Comparison of ENCODE assay signal across 26 cellular contexts in the genomic region with DNA sequence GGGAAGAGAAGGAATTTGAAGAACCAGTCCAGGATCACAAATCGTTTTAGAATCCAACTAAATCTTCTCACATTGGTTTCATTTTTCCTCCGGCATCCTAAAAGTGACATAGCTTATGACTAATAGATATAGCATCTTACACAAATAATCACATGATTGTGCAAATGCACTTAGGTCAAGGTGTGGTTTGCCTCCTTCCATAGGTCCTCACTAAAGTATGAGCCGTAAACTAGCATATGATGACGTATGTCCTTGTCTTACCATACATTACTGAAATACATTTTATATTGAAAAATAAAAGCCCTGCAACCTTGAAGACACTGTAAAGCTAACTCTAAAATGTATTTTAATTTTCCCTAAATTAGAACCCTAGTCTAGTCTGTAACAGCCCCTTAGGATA.
DNase-seq lines count a peak whose midpoint lies in the region; ATAC-seq, FAIRE-seq and TF ChIP-seq lines count a peak whose summit lies in the region.
"Had no signal": no experiment of that assay in that cellular context is flagged by ENCODE, and none has a peak within 500 bp of the region (broad histone marks: within the 10 kb centered on the region; RNA-seq: fewer than 3 reads in every experiment).

No MANE protein-coding gene starts in this region.

- CTCF ChIA-PET in HepG2 (lab: Yijun Ruan, JAX; ENCODE audit: low intra/inter-chr PET ratio, low total read pairs), result no interaction called here

- H4K20me1 ChIP-seq in HepG2 (ENCODE audit: insufficient read depth, low read length) (no peaks in the 10 kb centered on the region), astrocyte (ENCODE audit: insufficient read depth, low read length) (no peaks in the 10 kb centered on the region)
- H4K20me1 ChIP-seq: BLaER1 treated with 17β-estradiol and CSF1 and Interleukin-3, amounts not matched to agents 10 nM and 100 nM had no signal

- TF ChIP-seq EP300 in HepG2 (IDR thresholded peaks at IDR 0.05; ENCODE audit: low read depth in 2 of 2, low read length in 2 of 2) (no peak), HepG2 (CRISPR knock-in tag; IDR thresholded peaks at IDR 0.05; ENCODE audit: borderline replicate concordance) (no peak)

- H3K36me3 ChIP-seq in HepG2 (replicated peaks in 1 of 2; ENCODE audit: control insufficient read depth in 1 of 2, insufficient read depth in 2 of 2, low read length in 2 of 2) (no peaks in the 10 kb centered on the region), right lobe of liver (no peaks in the 10 kb centered on the region), astrocyte (ENCODE audit: insufficient read depth, low read length) (no peaks in the 10 kb centered on the region), neuronal stem cell (replicated peaks in 1 of 2; ENCODE audit: control insufficient read depth in 2 of 2, insufficient read depth in 2 of 2, low read length in 2 of 2) (no peaks in the 10 kb centered on the region), prostate gland (no peaks in the 10 kb centered on the region)
- H3K36me3 ChIP-seq: BE2C; BLaER1 treated with 17β-estradiol and CSF1 and Interleukin-3, amounts not matched to agents 10 nM and 100 nM had no signal

- TF ChIP-seq RAD21 in HepG2 (CRISPR knock-in tag; IDR thresholded peaks at IDR 0.05), result no peak

- H2BK15ac ChIP-seq in neuronal stem cell (ENCODE audit: low read length), result no peak overlapping the region

- BruUV-seq in HepG2 (replicated peaks; lab: Mats Ljungman, UMichigan), result no TSS peak

- no peak overlapping the region for H2BK12ac ChIP-seq in neuronal stem cell (ENCODE audit: low read length)

- H3K4me3 ChIP-seq in HepG2 (replicated peaks in 1 of 3; ENCODE audit: insufficient read depth in 1 of 3, low read depth in 2 of 3, low read length in 3 of 3) (no peak overlapping the region), right lobe of liver (no peak overlapping the region), astrocyte (ENCODE audit: insufficient read depth, low read depth, low read length) (no peak overlapping the region), neuronal stem cell (ENCODE audit: low read length in 2 of 2) (no peak overlapping the region), prostate gland (no peak overlapping the region)
- H3K4me3 ChIP-seq: A549; BLaER1 treated with 17β-estradiol and CSF1 and Interleukin-3, amounts not matched to agents 10 nM and 100 nM; GM23248 had no signal

- POLR2A ChIA-PET in HepG2 (lab: Yijun Ruan, JAX), result no interaction called here

- no peak overlapping the region for H3K18ac ChIP-seq in neuronal stem cell (ENCODE audit: low read length)

- H2BK5ac ChIP-seq in neuronal stem cell (ENCODE audit: low read length), result no peak overlapping the region

- no peaks in the 10 kb centered on the region for H3K79me2 ChIP-seq in HepG2 (ENCODE audit: insufficient read depth, low read length)
- H3K79me2 ChIP-seq in astrocyte (ENCODE audit: insufficient read depth, low read length), result no peaks in the 10 kb centered on the region

- H3K9me3 ChIP-seq in HepG2 (ENCODE audit: low read length) (peaks cover 5% of the 10 kb centered on the region; the same call in 1 of the 2 replicates), right lobe of liver (no peaks in the 10 kb centered on the region), astrocyte (ENCODE audit: insufficient read depth, low read depth, low read length) (no peaks in the 10 kb centered on the region), neuronal stem cell (replicated peaks in 1 of 2; ENCODE audit: control insufficient read depth in 2 of 2, insufficient read depth in 1 of 2, low read depth in 1 of 2, low read length in 2 of 2) (no peaks in the 10 kb centered on the region), prostate gland (no peaks in the 10 kb centered on the region)
- H3K9me3 ChIP-seq: A549; BE2C; BLaER1 treated with 17β-estradiol and CSF1 and Interleukin-3, amounts not matched to agents 10 nM and 100 nM had no signal

- H3K9ac ChIP-seq in HepG2 (ENCODE audit: insufficient read depth, low read depth, low read length), result no peak overlapping the region
- H3K9ac ChIP-seq in astrocyte (ENCODE audit: low read length), result no peak overlapping the region
- no peak overlapping the region for H3K9ac ChIP-seq in neuronal stem cell (ENCODE audit: low read depth, low read length, poor library complexity)
- H3K9ac ChIP-seq: BLaER1 treated with 17β-estradiol and CSF1 and Interleukin-3, amounts not matched to agents 10 nM and 100 nM; GM23248 had no signal

- peaks cover 3% of the 10 kb centered on the region for H3K4me1 Mint-ChIP-seq in astrocyte (ENCODE audit: low read depth, unreplicated experiment)
- H3K4me1 Mint-ChIP-seq: CD14-positive monocyte; CD4-positive, alpha-beta memory T cell had no signal

- no peak for TF ChIP-seq POLR2A in HepG2 (IDR thresholded peaks at IDR 0.05; ENCODE audit: insufficient read depth in 1 of 2, low read depth in 2 of 2, low read length in 2 of 2)
- no peak for TF ChIP-seq POLR2A in right lobe of liver (IDR thresholded peaks at IDR 0.05)
- TF ChIP-seq POLR2A in prostate gland (IDR thresholded peaks at IDR 0.05), result no peak

- H2AK5ac ChIP-seq in neuronal stem cell (ENCODE audit: low read depth, low read length), result no peak overlapping the region

- ATAC-seq in HepG2 (no peak), right lobe of liver (no peak)
- ATAC-seq: A549, HCT116 had no signal

- WGBS in HepG2 (ENCODE audit: low lambda C conversion rate), result 3% methylated on average over 4 of the region's 4 CpGs
- WGBS in right lobe of liver (ENCODE audit: insufficient coverage, low coverage, low lambda C conversion rate, missing lambda C conversion rate), result 64% methylated on average over 4 of the region's 4 CpGs
- no CpG with 5 or more reads among the region's 4 CpGs for WGBS in neuronal stem cell (ENCODE audit: extremely low coverage in 2 of 2, insufficient read length in 2 of 2, insufficient replicate concordance in 1 of 2), 2 donors
- WGBS in prostate gland, result 76% methylated on average over 4 of the region's 4 CpGs

- no peak overlapping the region for H3K27ac ChIP-seq in HepG2 (ENCODE audit: extremely low read length, insufficient read depth, low read length)
- H3K27ac ChIP-seq in right lobe of liver, result no peak overlapping the region
- H3K27ac ChIP-seq in astrocyte (ENCODE audit: low read depth, low read length), result no peak overlapping the region
- H3K27ac ChIP-seq in neuronal stem cell (replicated peaks; ENCODE audit: low read length), result no peak overlapping the region
- H3K27ac ChIP-seq in prostate gland, result no peak overlapping the region
- H3K27ac ChIP-seq: A549; BLaER1 treated with 17β-estradiol and CSF1 and Interleukin-3, amounts not matched to agents 10 nM and 100 nM; GM23248 had no signal

- H3K4me2 ChIP-seq in HepG2 (ENCODE audit: low read depth, low read length) (no peak overlapping the region), astrocyte (ENCODE audit: low read length) (no peak overlapping the region), neuronal stem cell (ENCODE audit: insufficient read depth, low read length, poor library complexity, severe bottlenecking) (no peak overlapping the region)
- H3K4me2 ChIP-seq: A549; BLaER1 treated with 17β-estradiol and CSF1 and Interleukin-3, amounts not matched to agents 10 nM and 100 nM had no signal

- no peak overlapping the region for H4K8ac ChIP-seq in neuronal stem cell (ENCODE audit: low read depth, low read length)

- in situ Hi-C loops in HepG2 (cut with HindIII; ENCODE audit: extremely low pct_ligation_motif_present, low pct_unique_long_range_greater_than_20kb), result no loop called here

- H3K27me3 ChIP-seq in HepG2 (ENCODE audit: control insufficient read depth in 1 of 2, insufficient read depth in 2 of 2, low read length in 2 of 2) (no peaks in the 10 kb centered on the region; a peak in 1 of 5 replicates), right lobe of liver (no peaks in the 10 kb centered on the region), astrocyte (ENCODE audit: insufficient read depth, low read length) (no peaks in the 10 kb centered on the region), neuronal stem cell (ENCODE audit: control insufficient read depth in 3 of 3, insufficient read depth in 3 of 3, low read depth in 1 of 3, low read length in 3 of 3) (no peaks in the 10 kb centered on the region), prostate gland (replicated peaks; ENCODE audit: insufficient read depth) (no peaks in the 10 kb centered on the region)
- H3K27me3 ChIP-seq: BE2C; BLaER1 treated with 17β-estradiol and CSF1 and Interleukin-3, amounts not matched to agents 10 nM and 100 nM had no signal

- H2BK120ac ChIP-seq in neuronal stem cell (ENCODE audit: low read depth, low read length), result no peak overlapping the region

- no peak overlapping the region for H3K14ac ChIP-seq in neuronal stem cell (ENCODE audit: low read length)

- no peaks in the 10 kb centered on the region for H3K79me1 ChIP-seq in neuronal stem cell (ENCODE audit: low read depth, low read length)

- no peak overlapping the region for H3K4me3 Mint-ChIP-seq in astrocyte (ENCODE audit: unreplicated experiment)
- H3K4me3 Mint-ChIP-seq: CD14-positive monocyte; CD4-positive, alpha-beta memory T cell; H9 had no signal

- no peak overlapping the region for H3K4ac ChIP-seq in neuronal stem cell (ENCODE audit: low read length)

- TF ChIP-seq CTCF in HepG2 (CRISPR knock-in tag; IDR thresholded peaks at IDR 0.05) (no peak), right lobe of liver (IDR thresholded peaks at IDR 0.05) (no peak), astrocyte (IDR thresholded peaks at IDR 0.05; ENCODE audit: insufficient read depth, low read depth, low read length) (no peak), prostate gland (IDR thresholded peaks at IDR 0.05) (no peak)

- H3K36me3 Mint-ChIP-seq in astrocyte (ENCODE audit: low read depth, unreplicated experiment), result no peaks in the 10 kb centered on the region
- H3K36me3 Mint-ChIP-seq: CD14-positive monocyte had no signal

- no peaks in the 10 kb centered on the region for H3K4me1 ChIP-seq in HepG2 (ENCODE audit: insufficient read depth, low read length)
- no peaks in the 10 kb centered on the region for H3K4me1 ChIP-seq in right lobe of liver
- H3K4me1 ChIP-seq in astrocyte (ENCODE audit: insufficient read depth, low read length), result no peaks in the 10 kb centered on the region
- no peaks in the 10 kb centered on the region for H3K4me1 ChIP-seq in neuronal stem cell (ENCODE audit: control insufficient read depth in 2 of 2, insufficient read depth in 1 of 2, low read depth in 1 of 2, low read length in 2 of 2)
- no peaks in the 10 kb centered on the region for H3K4me1 ChIP-seq in prostate gland (replicated peaks)
- H3K4me1 ChIP-seq: A549; BE2C; BLaER1 treated with 17β-estradiol and CSF1 and Interleukin-3, amounts not matched to agents 10 nM and 100 nM had no signal

- H3K27ac Mint-ChIP-seq in astrocyte (ENCODE audit: unreplicated experiment), result no peak overlapping the region
- H3K27ac Mint-ChIP-seq: CD14-positive monocyte; CD4-positive, alpha-beta memory T cell; H9 had no signal

- FAIRE-seq in HepG2 (lab: Jason Lieb, UNC) (no peak), HTR-8/SVneo (lab: Jason Lieb, UNC) (peak; percentile 69), astrocyte (lab: Jason Lieb, UNC) (no peak)
- FAIRE-seq: A549, G401.6, GM12892, GM19239, H1 had no signal

- no peak overlapping the region for H4K91ac ChIP-seq in neuronal stem cell (ENCODE audit: low read depth, low read length, poor library complexity)

- no peaks in the 10 kb centered on the region for H3K9me3 Mint-ChIP-seq in astrocyte (ENCODE audit: unreplicated experiment)
- H3K9me3 Mint-ChIP-seq: H9 had no signal

- no peak overlapping the region for H3K23ac ChIP-seq in neuronal stem cell (ENCODE audit: low read depth, low read length, poor library complexity)

- H3K27me3 Mint-ChIP-seq in astrocyte (ENCODE audit: low read depth, unreplicated experiment), result peaks cover 3% of the 10 kb centered on the region
- H3K27me3 Mint-ChIP-seq: CD4-positive, alpha-beta memory T cell had no signal

- H2AFZ ChIP-seq in HepG2 (ENCODE audit: low read length) (no peak overlapping the region), astrocyte (ENCODE audit: low read depth, low read length) (no peak overlapping the region), neuronal stem cell (ENCODE audit: low read length) (no peak overlapping the region)
- H2AFZ ChIP-seq: GM23248 had no signal

- intact Hi-C loops in HepG2 (cut with micrococcal nuclease; ENCODE audit: unreplicated experiment) (no loop called here), right lobe of liver (cut with DNase I) (no loop called here), prostate gland (cut with DNase I) (no loop called here)

- DNase-seq in HepG2 (ENCODE audit: low spot score) (no peak), right lobe of liver (no peak), HTR-8/SVneo (ENCODE audit: insufficient read length, low spot score) (no peak), astrocyte (ENCODE audit: low read depth) (peak; percentile 4), neuronal stem cell (ENCODE audit: low spot score) (no peak), prostate gland (ENCODE audit: low spot score) (no peak)
- DNase-seq in activated CD4-positive, alpha-beta T cell treated with anti-CD3 and anti-CD28 coated beads for 1 hour, result no peak
- DNase-seq: 8988T; ACHN; AML-193; BE2C; Calu3; CD4-positive, alpha-beta memory T cell; COR-L47; DMS53; DMS79 treated with DMSO at 0.1 percent for 48 hours; GM23248; H9 had no signal
